ENCODE assay signal across 29 cellular contexts in the genomic region with DNA sequence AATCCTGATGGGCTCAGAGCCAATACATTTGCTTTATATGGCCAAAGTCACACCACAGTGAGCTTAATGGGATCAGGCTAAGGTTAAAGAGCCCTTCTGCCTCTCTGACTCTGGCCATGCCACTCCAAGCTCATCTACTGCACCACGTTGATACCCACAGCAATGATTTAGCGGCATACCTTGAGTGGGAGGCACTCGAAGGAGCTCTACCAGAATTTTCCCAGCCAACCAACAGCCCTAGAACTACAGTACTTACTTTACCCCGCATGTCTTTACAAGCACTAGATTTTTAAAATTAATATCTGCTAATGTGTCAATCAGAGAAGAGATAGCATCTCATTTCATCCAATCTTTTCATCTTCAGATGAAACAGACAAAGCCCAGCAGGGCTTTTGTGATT.
"Had no signal": no experiment of that assay in that cellular context is flagged by ENCODE, and none has a peak within 500 bp of the region (broad histone marks: within the 10 kb centered on the region; RNA-seq: fewer than 3 reads in every experiment).

No MANE protein-coding gene starts in this region.

- H3K27ac ChIP-seq: coronary artery, esophagus squamous epithelium, heart right ventricle, left lung, ovary, psoas muscle, testis, tibial nerve, upper lobe of right lung, uterus had no signal

- H3K4me1 ChIP-seq: esophagus squamous epithelium, heart right ventricle, left lung, psoas muscle, testis, tibial nerve, upper lobe of right lung, uterus had no signal

- H3K27ac Mint-ChIP-seq: naive thymus-derived CD8-positive, alpha-beta T cell; stimulated activated memory B cell treated with anti-CD40 and anti-IgM and Interleukin-4, amounts not matched to agents 10 μg/mL and 1 μg/mL and 100 μg/mL, for 72 hours had no signal

- DNase-seq: dermis blood vessel endothelial cell; effector memory CD4-positive, alpha-beta T cell; erythroblast; esophagus squamous epithelium; foreskin melanocyte; glutamatergic neuron; heart right ventricle; hippocampal formation; left cardiac atrium; left lung; mesenchymal stem cell; midbrain; naive thymus-derived CD8-positive, alpha-beta T cell; occipital lobe; ovary; posterior cingulate gyrus; psoas muscle; stimulated activated CD4-positive, alpha-beta T cell treated with anti-CD3 and anti-CD28 coated beads, Interleukin-2, amount 100 ng/mL, for 24 hours; stimulated activated CD4-positive, alpha-beta T cell treated with anti-CD3 and anti-CD28 coated beads, Interleukin-4, amount 100 ng/mL, for 24 hours; stimulated activated naive CD8-positive, alpha-beta T cell treated with anti-CD3 and anti-CD28 coated beads, Interleukin-15, Interleukin-2, amounts not matched to agents 100 U/mL and 50 U/mL, for 24 hours; substantia nigra; testis; upper lobe of right lung; uterus had no signal

- H3K9me3 ChIP-seq: esophagus squamous epithelium, heart right ventricle, left lung, ovary, psoas muscle, testis, tibial nerve, upper lobe of right lung, uterus had no signal

- H3K27me3 ChIP-seq: esophagus squamous epithelium, left lung, ovary, testis, tibial nerve, upper lobe of right lung, uterus had no signal

- H3K9me3 Mint-ChIP-seq: stimulated activated memory B cell treated with anti-CD40 and anti-IgM and Interleukin-4, amounts not matched to agents 10 μg/mL and 1 μg/mL and 100 μg/mL, for 72 hours had no signal

- H3K36me3 ChIP-seq: esophagus squamous epithelium, heart right ventricle, left lung, ovary, tibial nerve, upper lobe of right lung, uterus had no signal

- FAIRE-seq: endometrium, islet of Langerhans had no signal

- H3K4me3 ChIP-seq: coronary artery, esophagus squamous epithelium, heart right ventricle, left lung, ovary, psoas muscle, testis, tibial nerve, upper lobe of right lung, uterus had no signal

- H3K4me3 Mint-ChIP-seq: naive thymus-derived CD8-positive, alpha-beta T cell; stimulated activated memory B cell treated with anti-CD40 and anti-IgM and Interleukin-4, amounts not matched to agents 10 μg/mL and 1 μg/mL and 100 μg/mL, for 72 hours had no signal

- H3K27me3 Mint-ChIP-seq: stimulated activated memory B cell treated with anti-CD40 and anti-IgM and Interleukin-4, amounts not matched to agents 10 μg/mL and 1 μg/mL and 100 μg/mL, for 72 hours had no signal

- H3K4me1 Mint-ChIP-seq: naive thymus-derived CD8-positive, alpha-beta T cell; stimulated activated memory B cell treated with anti-CD40 and anti-IgM and Interleukin-4, amounts not matched to agents 10 μg/mL and 1 μg/mL and 100 μg/mL, for 72 hours had no signal

- H3K36me3 Mint-ChIP-seq: naive thymus-derived CD8-positive, alpha-beta T cell; stimulated activated memory B cell treated with anti-CD40 and anti-IgM and Interleukin-4, amounts not matched to agents 10 μg/mL and 1 μg/mL and 100 μg/mL, for 72 hours had no signal
